In genomic region chr10:12717981-12718707, GRCh38 we compare ENCODE assay signal across 12 cellular contexts.
DNase-seq lines count a peak whose midpoint lies in the region; ATAC-seq and TF ChIP-seq lines count a peak whose summit lies in the region.
"Had no signal": no experiment of that assay in that cellular context is flagged by ENCODE, and none has a peak within 500 bp of the region (broad histone marks: within the 10 kb centered on the region; RNA-seq: fewer than 3 reads in every experiment).

No MANE protein-coding gene starts in this region.

- H2AFZ ChIP-seq in HCT116 (ENCODE audit: low read depth, low read length, poor library complexity, severe bottlenecking) (no peak overlapping the region), neural progenitor cell (replicated peaks) (no peak overlapping the region)

- ATAC-seq in HCT116 = no peak
- ATAC-seq in esophagus mucosa = peak; percentile 27
- ATAC-seq in effector memory CD8-positive, alpha-beta T cell (replicated peaks) = no peak
- no peak for ATAC-seq in HG02981 (IDR thresholded peaks at IDR 0.05; ENCODE audit: unreplicated experiment)

- H3K36me3 ChIP-seq in HCT116 (ENCODE audit: control insufficient read depth in 1 of 2, insufficient read depth in 2 of 2, low read length in 2 of 2) (no peaks in the 10 kb centered on the region), neural progenitor cell (no peaks in the 10 kb centered on the region), brain microvascular endothelial cell (replicated peaks) (no peaks in the 10 kb centered on the region)

- no peak for DNase-seq in HCT116 (ENCODE audit: low read depth, low spot score)
- peak; percentile 19 for DNase-seq in SK-MEL-5 (ENCODE audit: low read depth, low spot score)
- peak; percentile 23 for DNase-seq in neural progenitor cell (ENCODE audit: low spot score)
- no peak for DNase-seq in brain microvascular endothelial cell
- no peak for DNase-seq in effector memory CD8-positive, alpha-beta T cell
- no peak for DNase-seq in G401 (ENCODE audit: low spot score)
- DNase-seq: caudate nucleus, head of caudate nucleus, NCI-H1694 treated with DMSO at 0.1 percent for 48 hours, T1000 had no signal

- no peak overlapping the region for H3K4me3 Mint-ChIP-seq in neural progenitor cell
- no peak overlapping the region for H3K4me3 Mint-ChIP-seq in effector memory CD8-positive, alpha-beta T cell

- POLR2A ChIA-PET in HCT116 (lab: Charles Lee) = interaction anchor here (0.5 kb wide), 1 partner anchor 381 kb away, joined by 3 read pairs; no protein-coding TSS in a partner anchor

- no peaks in the 10 kb centered on the region for H3K9me2 ChIP-seq in HCT116 (ENCODE audit: insufficient read depth)

- TF ChIP-seq RAD21 in HCT116 (IDR thresholded peaks at IDR 0.05; ENCODE audit: low read depth) = peak; percentile 63

- TF ChIP-seq CTCF in HCT116 (IDR thresholded peaks at IDR 0.05 in 2 of 3, conservative IDR thresholded peaks at IDR 0.05 in 1 of 3; ENCODE audit: borderline replicate concordance in 1 of 3, insufficient read depth in 1 of 3, low read depth in 2 of 3, low read length in 2 of 3) (peak; percentile 29 to 53 (median 41); a peak in 4 of 6 replicates), neural progenitor cell (IDR thresholded peaks at IDR 0.05) (peak; percentile 57), brain microvascular endothelial cell (IDR thresholded peaks at IDR 0.05; ENCODE audit: low read depth, low read length, missing control alignments) (no peak)

- no peaks in the 10 kb centered on the region for H3K79me2 ChIP-seq in HCT116 (ENCODE audit: insufficient read depth, low read length)
- H3K79me2 ChIP-seq in neural progenitor cell (ENCODE audit: low read depth) = no peaks in the 10 kb centered on the region

- no peak overlapping the region for H3K4me3 ChIP-seq in HCT116 (replicated peaks in 1 of 2; ENCODE audit: low read depth in 1 of 2, low read length in 2 of 2)
- H3K4me3 ChIP-seq in neural progenitor cell = no peak overlapping the region
- H3K4me3 ChIP-seq in brain microvascular endothelial cell (ENCODE audit: low read depth, low read length) = no peak overlapping the region

- no peaks in the 10 kb centered on the region for H3K9me3 ChIP-seq in HCT116 (ENCODE audit: control insufficient read depth in 1 of 2, insufficient read depth in 1 of 2, low read depth in 1 of 2, low read length in 2 of 2)
- H3K9me3 ChIP-seq in neural progenitor cell (ENCODE audit: low read depth) = no peaks in the 10 kb centered on the region

- RAD21 ChIA-PET in HCT116 (lab: Charles Lee; ENCODE audit: low non-redundant PET in 1 of 2, low total read pairs in 2 of 2, uncharacterized antibody in 2 of 2, unreplicated experiment in 2 of 2) = interaction anchor here (0.7 kb wide), 2 partner anchors 338 to 392 kb away, joined by 3 read pairs; no protein-coding TSS in a partner anchor

- H3K4me2 ChIP-seq in HCT116 (ENCODE audit: low read length) (no peak overlapping the region), neural progenitor cell (no peak overlapping the region)

- in situ Hi-C loops in SK-MEL-5 (cut with HindIII; ENCODE audit: low pct_unique_long_range_greater_than_20kb, low sequenced_read_pairs) (no loop called here), brain microvascular endothelial cell (cut with HindIII; ENCODE audit: low pct_ligation_motif_present, low sequenced_read_pairs) (no loop called here), G401 (cut with HindIII; ENCODE audit: low sequenced_read_pairs) (no loop called here)

- no peaks in the 10 kb centered on the region for H3K27me3 Mint-ChIP-seq in neural progenitor cell (ENCODE audit: insufficient read depth, low read depth)
- H3K27me3 Mint-ChIP-seq in effector memory CD8-positive, alpha-beta T cell = no peaks in the 10 kb centered on the region

- CTCF ChIA-PET in HCT116 (lab: Charles Lee) = interaction anchor here (1.8 kb wide), 1 partner anchor 10 kb away, joined by 5 read pairs; no protein-coding TSS in a partner anchor

- intact Hi-C loops in HCT116 (cut with micrococcal nuclease) = loop anchor here (1.0 to 10.0 kb wide), 3 partner anchors 338 to 923 kb away; no protein-coding TSS in a partner anchor

- no peak overlapping the region for H3K27ac ChIP-seq in HCT116 (ENCODE audit: low read depth, low read length)
- H3K27ac ChIP-seq in neural progenitor cell = no peak overlapping the region
- no peak overlapping the region for H3K27ac ChIP-seq in brain microvascular endothelial cell

- no TSS peak for BruUV-seq in HCT116 (replicated peaks; lab: Mats Ljungman, UMichigan)

- no peaks in the 10 kb centered on the region for H4K20me1 ChIP-seq in HCT116 (ENCODE audit: insufficient read depth)
- no peaks in the 10 kb centered on the region for H4K20me1 ChIP-seq in neural progenitor cell (ENCODE audit: low read depth)

- H3K9ac ChIP-seq in HCT116 (ENCODE audit: low read length) (no peak overlapping the region), neural progenitor cell (no peak overlapping the region)

- no peaks in the 10 kb centered on the region for H3K4me1 Mint-ChIP-seq in neural progenitor cell
- H3K4me1 Mint-ChIP-seq in effector memory CD8-positive, alpha-beta T cell (ENCODE audit: low read depth in 2 of 2) = peaks cover 0 to 5% of the 10 kb centered on the region in 2 donors

- H3K27me3 ChIP-seq in HCT116 (ENCODE audit: insufficient read depth, low read length) (peaks cover 6% of the 10 kb centered on the region; the same call in 1 of the 2 replicates), neural progenitor cell (no peaks in the 10 kb centered on the region), brain microvascular endothelial cell (replicated peaks) (no peaks in the 10 kb centered on the region)

- no peak overlapping the region for H3K27ac Mint-ChIP-seq in neural progenitor cell
- H3K27ac Mint-ChIP-seq in effector memory CD8-positive, alpha-beta T cell = no peak overlapping the region

- H3F3A ChIP-seq in neural progenitor cell (ENCODE audit: low read depth) = no peaks in the 10 kb centered on the region

- H3K4me1 ChIP-seq in HCT116 (ENCODE audit: control insufficient read depth in 1 of 2, insufficient read depth in 2 of 2, low read length in 2 of 2) (peaks cover 24 to 27% of the 10 kb centered on the region in 2 experiments), neural progenitor cell (no peaks in the 10 kb centered on the region)

- peaks cover 4% of the 10 kb centered on the region for H3K36me3 Mint-ChIP-seq in neural progenitor cell
- H3K36me3 Mint-ChIP-seq in effector memory CD8-positive, alpha-beta T cell (ENCODE audit: insufficient read depth) = peaks cover 3% of the 10 kb centered on the region

- TF ChIP-seq POLR2A in HCT116 (IDR thresholded peaks at IDR 0.05; ENCODE audit: borderline replicate concordance, extremely low read depth, insufficient read depth, insufficient read length) = no peak

- H3K9me3 Mint-ChIP-seq in neural progenitor cell = no peaks in the 10 kb centered on the region
- no peaks in the 10 kb centered on the region for H3K9me3 Mint-ChIP-seq in effector memory CD8-positive, alpha-beta T cell

TF ChIP-seq in HCT116, 20 proteins besides CTCF, POLR2A, EP300 and RAD21 (continues in another document):
- TF ChIP-seq EGR1 (IDR thresholded peaks at IDR 0.05; ENCODE audit: low read depth) (no peak), EZH2 (IDR thresholded peaks at IDR 0.05) (no peak), REST (IDR thresholded peaks at IDR 0.05; ENCODE audit: low read depth) (no peak), ZBTB33 (IDR thresholded peaks at IDR 0.05; ENCODE audit: extremely low read depth, insufficient replicate concordance, low read length) (no peak), ZNF274 (IDR thresholded peaks at IDR 0.05; ENCODE audit: low read depth, low read length) (no peak), EZH2phosphoT487 (IDR thresholded peaks at IDR 0.05; ENCODE audit: borderline replicate concordance) (no peak), POLR2AphosphoS5 (IDR thresholded peaks at IDR 0.05; ENCODE audit: low read depth, low read length) (no peak)
- TF ChIP-seq, protein P1, sequence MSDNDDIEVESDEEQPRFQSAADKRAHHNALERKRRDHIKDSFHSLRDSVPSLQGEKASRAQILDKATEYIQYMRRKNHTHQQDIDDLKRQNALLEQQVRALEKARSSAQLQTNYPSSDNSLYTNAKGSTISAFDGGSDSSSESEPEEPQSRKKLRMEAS (IDR thresholded peaks at IDR 0.05) = no peak

Comparison
In these comparisons a context has a peak if more than half of its experiments do, and no peak if none do; other contexts are left out.
1. DNase-seq: peak in SK-MEL-5 (single experiment) and neural progenitor cell (single experiment); none in HCT116 (single experiment), brain microvascular endothelial cell (single experiment), effector memory CD8-positive, alpha-beta T cell (0 of 3) and G401 (single experiment).